ENCODE assay signal across 1 cellular context in the genomic region with DNA sequence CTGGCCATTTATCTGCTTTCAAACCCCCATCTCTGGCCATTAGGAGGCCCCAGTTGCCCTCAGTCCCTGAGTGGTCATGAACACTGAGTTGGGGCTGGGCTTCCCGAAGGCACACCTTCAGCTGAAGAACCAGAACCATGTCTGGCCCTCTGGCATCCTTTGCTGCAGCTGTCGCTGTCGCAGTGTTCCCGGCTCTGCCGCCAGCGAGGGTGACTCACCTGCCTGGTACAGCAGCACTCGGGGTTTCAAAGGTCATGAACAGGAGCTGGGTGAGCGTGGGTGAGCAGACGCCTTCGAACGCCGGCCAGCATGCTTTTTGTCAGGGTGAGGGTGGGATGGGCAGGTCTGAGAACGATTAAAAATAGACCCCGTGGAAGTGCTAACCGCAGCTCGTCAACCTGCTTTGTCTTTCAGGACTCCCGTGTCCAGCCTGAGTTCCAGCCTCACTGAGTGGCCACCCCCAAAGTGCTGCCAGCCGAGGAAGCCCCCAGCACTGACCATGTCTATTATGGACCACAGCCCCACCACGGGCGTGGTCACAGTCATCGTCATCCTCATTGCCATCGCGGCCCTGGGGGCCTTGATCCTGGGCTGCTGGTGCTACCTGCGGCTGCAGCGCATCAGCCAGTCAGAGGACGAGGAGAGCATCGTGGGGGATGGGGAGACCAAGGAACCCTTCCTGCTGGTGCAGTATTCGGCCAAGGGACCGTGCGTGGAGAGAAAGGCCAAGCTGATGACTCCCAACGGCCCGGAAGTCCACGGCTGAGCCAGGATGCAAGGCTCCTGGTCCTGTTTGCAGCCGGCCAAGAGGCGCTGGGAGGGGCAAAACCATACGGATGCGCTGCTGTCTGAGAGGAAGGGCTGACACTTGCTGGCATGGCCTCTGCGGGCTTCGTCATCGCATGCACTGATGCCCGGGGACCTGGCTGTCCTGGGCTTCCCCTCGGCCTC.
TF ChIP-seq lines count a peak whose summit lies in the region.

No MANE protein-coding gene starts in this region.

TF ChIP-seq in HepG2, 621 proteins besides CTCF, POLR2A, EP300 and RAD21 (continued from another document and continues in another):
- TF ChIP-seq ZNF569 (CRISPR knock-in tag; IDR thresholded peaks at IDR 0.05; ENCODE audit: borderline replicate concordance) (no peak), FOXA3 (CRISPR knock-in tag; IDR thresholded peaks at IDR 0.05) (peak; percentile 58; the same call in 1 of the 2 replicates), ZKSCAN5 (CRISPR knock-in tag; IDR thresholded peaks at IDR 0.05) (no peak), MBNL3 (CRISPR knock-in tag; conservative IDR thresholded peaks at IDR 0.05) (no peak), CEBPB (IDR thresholded peaks at IDR 0.05; ENCODE audit: borderline replicate concordance, low read depth, low read length) (no peak), ZNF225 (CRISPR knock-in tag; IDR thresholded peaks at IDR 0.05) (peak; percentile 86; the same call in 1 of the 2 replicates), AGO2 (optimal IDR thresholded peaks at IDR 0.05; ENCODE audit: low read depth, low read length) (peak; percentile 94), ZNF660 (CRISPR knock-in tag; IDR thresholded peaks at IDR 0.05; ENCODE audit: borderline replicate concordance, low read depth) (no peak), ZBTB33 (CRISPR knock-in tag; IDR thresholded peaks at IDR 0.05) (peak; percentile 68), HMGA1 (CRISPR knock-in tag; conservative IDR thresholded peaks at IDR 0.05) (no peak), KAT8 (CRISPR knock-in tag; IDR thresholded peaks at IDR 0.05) (peak; percentile 69), HNF4G (IDR thresholded peaks at IDR 0.05; ENCODE audit: borderline replicate concordance, low read depth, low read length) (peak; percentile 89), HNF4G (CRISPR knock-in tag; IDR thresholded peaks at IDR 0.05; ENCODE audit: borderline replicate concordance, low read depth) (peak; percentile 92; the same call in 1 of the 2 replicates), RFX5 (IDR thresholded peaks at IDR 0.05; ENCODE audit: low read depth, low read length) (no peak), THYN1 (CRISPR knock-in tag; IDR thresholded peaks at IDR 0.05; ENCODE audit: borderline replicate concordance, low read depth) (no peak), ZNF207 (IDR thresholded peaks at IDR 0.05; ENCODE audit: borderline replicate concordance) (no peak), KDM5A (IDR thresholded peaks at IDR 0.05; ENCODE audit: borderline replicate concordance, low read length) (no peak), NFIB (CRISPR knock-in tag; IDR thresholded peaks at IDR 0.05; ENCODE audit: borderline replicate concordance) (no peak), KDM2A (CRISPR knock-in tag; IDR thresholded peaks at IDR 0.05; ENCODE audit: borderline replicate concordance, low read depth) (peak; percentile 91), TOPORS (CRISPR knock-in tag; IDR thresholded peaks at IDR 0.05) (no peak), KDM5B (CRISPR knock-in tag; IDR thresholded peaks at IDR 0.05; ENCODE audit: borderline replicate concordance) (peak; percentile 72), HNF4A (CRISPR knock-in tag; IDR thresholded peaks at IDR 0.05) (peak; percentile 84), HNRNPH1 (optimal IDR thresholded peaks at IDR 0.05; ENCODE audit: low read depth, low read length) (no peak), MXD3 (CRISPR knock-in tag; IDR thresholded peaks at IDR 0.05) (peak; percentile 73), ZBTB8A (CRISPR knock-in tag; IDR thresholded peaks at IDR 0.05; ENCODE audit: borderline replicate concordance, low read depth) (no peak), ZBED4 (CRISPR knock-in tag; IDR thresholded peaks at IDR 0.05; ENCODE audit: borderline replicate concordance) (peak; percentile 67; the same call in 1 of the 2 replicates), TBX2 (CRISPR knock-in tag; IDR thresholded peaks at IDR 0.05; ENCODE audit: borderline replicate concordance) (peak; percentile 36; the same call in 1 of the 2 replicates), HNRNPK (IDR thresholded peaks at IDR 0.05; ENCODE audit: low read depth, low read length, poor library complexity, severe bottlenecking) (no peak), NFE2L1 (CRISPR knock-in tag; IDR thresholded peaks at IDR 0.05; ENCODE audit: borderline replicate concordance) (no peak), NFATC3 (CRISPR knock-in tag; IDR thresholded peaks at IDR 0.05) (no peak), KLF12 (CRISPR knock-in tag; IDR thresholded peaks at IDR 0.05; ENCODE audit: borderline replicate concordance) (no peak), ZNF12 (CRISPR knock-in tag; IDR thresholded peaks at IDR 0.05) (no peak)
- TF ChIP-seq, protein P1, sequence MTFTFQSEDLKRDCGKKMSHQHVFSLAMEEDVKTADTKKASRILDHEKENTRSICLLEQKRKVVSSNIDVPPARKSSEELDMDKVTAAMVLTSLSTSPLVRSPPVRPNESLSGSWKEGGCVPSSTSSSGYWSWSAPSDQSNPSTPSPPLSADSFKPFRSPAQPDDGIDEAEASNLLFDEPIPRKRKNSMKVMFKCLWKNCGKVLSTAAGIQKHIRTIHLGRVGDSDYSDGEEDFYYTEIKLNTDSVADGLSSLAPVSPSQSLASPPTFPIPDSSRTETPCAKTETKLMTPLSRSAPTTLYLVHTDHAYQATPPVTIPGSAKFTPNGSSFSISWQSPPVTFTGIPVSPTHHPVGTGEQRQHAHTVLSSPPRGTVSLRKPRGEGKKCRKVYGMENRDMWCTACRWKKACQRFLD (CRISPR knock-in tag; IDR thresholded peaks at IDR 0.05; ENCODE audit: borderline replicate concordance) = 0 out of 2 replicates have a peak, but pooled peaks have one; percentile 23
- TF ChIP-seq, protein P2, sequence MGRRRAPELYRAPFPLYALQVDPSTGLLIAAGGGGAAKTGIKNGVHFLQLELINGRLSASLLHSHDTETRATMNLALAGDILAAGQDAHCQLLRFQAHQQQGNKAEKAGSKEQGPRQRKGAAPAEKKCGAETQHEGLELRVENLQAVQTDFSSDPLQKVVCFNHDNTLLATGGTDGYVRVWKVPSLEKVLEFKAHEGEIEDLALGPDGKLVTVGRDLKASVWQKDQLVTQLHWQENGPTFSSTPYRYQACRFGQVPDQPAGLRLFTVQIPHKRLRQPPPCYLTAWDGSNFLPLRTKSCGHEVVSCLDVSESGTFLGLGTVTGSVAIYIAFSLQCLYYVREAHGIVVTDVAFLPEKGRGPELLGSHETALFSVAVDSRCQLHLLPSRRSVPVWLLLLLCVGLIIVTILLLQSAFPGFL (CRISPR knock-in tag; IDR thresholded peaks at IDR 0.05) = no peak
- TF ChIP-seq, protein P3, sequence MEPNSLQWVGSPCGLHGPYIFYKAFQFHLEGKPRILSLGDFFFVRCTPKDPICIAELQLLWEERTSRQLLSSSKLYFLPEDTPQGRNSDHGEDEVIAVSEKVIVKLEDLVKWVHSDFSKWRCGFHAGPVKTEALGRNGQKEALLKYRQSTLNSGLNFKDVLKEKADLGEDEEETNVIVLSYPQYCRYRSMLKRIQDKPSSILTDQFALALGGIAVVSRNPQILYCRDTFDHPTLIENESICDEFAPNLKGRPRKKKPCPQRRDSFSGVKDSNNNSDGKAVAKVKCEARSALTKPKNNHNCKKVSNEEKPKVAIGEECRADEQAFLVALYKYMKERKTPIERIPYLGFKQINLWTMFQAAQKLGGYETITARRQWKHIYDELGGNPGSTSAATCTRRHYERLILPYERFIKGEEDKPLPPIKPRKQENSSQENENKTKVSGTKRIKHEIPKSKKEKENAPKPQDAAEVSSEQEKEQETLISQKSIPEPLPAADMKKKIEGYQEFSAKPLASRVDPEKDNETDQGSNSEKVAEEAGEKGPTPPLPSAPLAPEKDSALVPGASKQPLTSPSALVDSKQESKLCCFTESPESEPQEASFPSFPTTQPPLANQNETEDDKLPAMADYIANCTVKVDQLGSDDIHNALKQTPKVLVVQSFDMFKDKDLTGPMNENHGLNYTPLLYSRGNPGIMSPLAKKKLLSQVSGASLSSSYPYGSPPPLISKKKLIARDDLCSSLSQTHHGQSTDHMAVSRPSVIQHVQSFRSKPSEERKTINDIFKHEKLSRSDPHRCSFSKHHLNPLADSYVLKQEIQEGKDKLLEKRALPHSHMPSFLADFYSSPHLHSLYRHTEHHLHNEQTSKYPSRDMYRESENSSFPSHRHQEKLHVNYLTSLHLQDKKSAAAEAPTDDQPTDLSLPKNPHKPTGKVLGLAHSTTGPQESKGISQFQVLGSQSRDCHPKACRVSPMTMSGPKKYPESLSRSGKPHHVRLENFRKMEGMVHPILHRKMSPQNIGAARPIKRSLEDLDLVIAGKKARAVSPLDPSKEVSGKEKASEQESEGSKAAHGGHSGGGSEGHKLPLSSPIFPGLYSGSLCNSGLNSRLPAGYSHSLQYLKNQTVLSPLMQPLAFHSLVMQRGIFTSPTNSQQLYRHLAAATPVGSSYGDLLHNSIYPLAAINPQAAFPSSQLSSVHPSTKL (CRISPR knock-in tag; IDR thresholded peaks at IDR 0.05) = peak; percentile 71
- TF ChIP-seq, protein P4, sequence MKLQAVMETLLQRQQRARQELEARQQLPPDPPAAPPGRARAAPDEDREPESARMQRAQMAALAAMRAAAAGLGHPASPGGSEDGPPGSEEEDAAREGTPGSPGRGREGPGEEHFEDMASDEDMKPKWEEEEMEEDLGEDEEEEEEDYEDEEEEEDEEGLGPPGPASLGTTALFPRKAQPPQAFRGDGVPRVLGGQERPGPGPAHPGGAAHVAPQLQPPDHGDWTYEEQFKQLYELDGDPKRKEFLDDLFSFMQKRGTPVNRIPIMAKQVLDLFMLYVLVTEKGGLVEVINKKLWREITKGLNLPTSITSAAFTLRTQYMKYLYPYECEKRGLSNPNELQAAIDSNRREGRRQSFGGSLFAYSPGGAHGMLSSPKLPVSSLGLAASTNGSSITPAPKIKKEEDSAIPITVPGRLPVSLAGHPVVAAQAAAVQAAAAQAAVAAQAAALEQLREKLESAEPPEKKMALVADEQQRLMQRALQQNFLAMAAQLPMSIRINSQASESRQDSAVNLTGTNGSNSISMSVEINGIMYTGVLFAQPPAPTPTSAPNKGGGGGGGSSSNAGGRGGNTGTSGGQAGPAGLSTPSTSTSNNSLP (IDR thresholded peaks at IDR 0.05; ENCODE audit: low read depth, low read length) = no peak
- TF ChIP-seq, protein P5, sequence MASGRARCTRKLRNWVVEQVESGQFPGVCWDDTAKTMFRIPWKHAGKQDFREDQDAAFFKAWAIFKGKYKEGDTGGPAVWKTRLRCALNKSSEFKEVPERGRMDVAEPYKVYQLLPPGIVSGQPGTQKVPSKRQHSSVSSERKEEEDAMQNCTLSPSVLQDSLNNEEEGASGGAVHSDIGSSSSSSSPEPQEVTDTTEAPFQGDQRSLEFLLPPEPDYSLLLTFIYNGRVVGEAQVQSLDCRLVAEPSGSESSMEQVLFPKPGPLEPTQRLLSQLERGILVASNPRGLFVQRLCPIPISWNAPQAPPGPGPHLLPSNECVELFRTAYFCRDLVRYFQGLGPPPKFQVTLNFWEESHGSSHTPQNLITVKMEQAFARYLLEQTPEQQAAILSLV (CRISPR knock-in tag; IDR thresholded peaks at IDR 0.05; ENCODE audit: borderline replicate concordance) = no peak
